ENCODE assay signal across 1 cellular context in genomic region chr1:244968431-244968830, GRCh38.
TF ChIP-seq lines count a peak whose summit lies in the region.

No MANE protein-coding gene starts in this region.

TF ChIP-seq in GM23338, 12 proteins besides CTCF, POLR2A, EP300 and RAD21 (continued from another document):
- TF ChIP-seq ZNF462 (CRISPR knock-in tag; IDR thresholded peaks at IDR 0.05): no peak
- TF ChIP-seq ZNF331 (CRISPR knock-in tag; IDR thresholded peaks at IDR 0.05; ENCODE audit: low read depth): no peak
- TF ChIP-seq STAT1 (IDR thresholded peaks at IDR 0.05; ENCODE audit: unreplicated experiment): no peak
- TF ChIP-seq ETS1 (IDR thresholded peaks at IDR 0.05): no peak
- no peak for TF ChIP-seq EZH2 (IDR thresholded peaks at IDR 0.05; ENCODE audit: low read depth, unreplicated experiment)
- TF ChIP-seq JUNB (IDR thresholded peaks at IDR 0.05; ENCODE audit: unreplicated experiment): no peak
- TF ChIP-seq POLR2AphosphoS5 (IDR thresholded peaks at IDR 0.05; ENCODE audit: low read depth): no peak
- no peak for TF ChIP-seq CREB1 (CRISPR knock-in tag; IDR thresholded peaks at IDR 0.05; ENCODE audit: low read depth)
- TF ChIP-seq EZH2phosphoT487 (IDR thresholded peaks at IDR 0.05; ENCODE audit: unreplicated experiment): no peak
